Comparison of ENCODE assay signal across 1 cellular context in genomic region chr6:33613146-33613793, GRCh38.
TF ChIP-seq lines count a peak whose summit lies in the region.

No MANE protein-coding gene starts in this region.

TF ChIP-seq in H1, 55 proteins besides CTCF, POLR2A, EP300 and RAD21:
- no peak for TF ChIP-seq HDAC6 (IDR thresholded peaks at IDR 0.05; ENCODE audit: low read depth, low read length)
- TF ChIP-seq POU5F1 (IDR thresholded peaks at IDR 0.05; ENCODE audit: low read depth, low read length) = no peak
